In genomic region chr16:29673501-29673900, GRCh38 we compare ENCODE assay signal across 12 cellular contexts.
"Had no signal": no experiment of that assay in that cellular context is flagged by ENCODE, and none has a peak within 500 bp of the region (broad histone marks: within the 10 kb centered on the region; RNA-seq: fewer than 3 reads in every experiment).

No MANE protein-coding gene starts in this region.

- ATAC-seq: activated CD8-positive, alpha-beta memory T cell treated with anti-CD3 and anti-CD28 coated beads, Interleukin-2, amount 10 ng/mL, durations not matched to agents 7 days and 5 days had no signal

- H3K4me3 Mint-ChIP-seq: activated CD8-positive, alpha-beta memory T cell treated with anti-CD3 and anti-CD28 coated beads, Interleukin-2, amount 10 ng/mL, durations not matched to agents 7 days and 5 days; activated T-cell treated with anti-CD3 and anti-CD28 coated beads, Interleukin-2, amount 50 U/mL, for 24 hours; naive B cell; stimulated activated naive CD8-positive, alpha-beta T cell treated with anti-CD3 and anti-CD28 coated beads, Interleukin-15, Interleukin-2, amounts not matched to agents 100 ng/mL and 50 ng/mL, for 24 hours had no signal

- H3K9me3 ChIP-seq: ascending aorta, gastrocnemius medialis, ovary, upper lobe of right lung had no signal

- DNase-seq: activated CD8-positive, alpha-beta memory T cell treated with anti-CD3 and anti-CD28 coated beads, Interleukin-2, amount 10 ng/mL, durations not matched to agents 7 days and 5 days; activated gamma-delta T cell treated with Interleukin-2 at 50 U/mL for 16 hours; activated T-cell treated with anti-CD3 and anti-CD28 coated beads, Interleukin-2, amount 50 U/mL, for 24 hours; naive B cell; stimulated activated CD4-positive, alpha-beta T cell treated with anti-CD3 and anti-CD28 coated beads, Interleukin-12 subunit alpha, Interleukin-12 subunit beta, amount 100 ng/mL, for 4 hours; stimulated activated CD4-positive, alpha-beta T cell treated with anti-CD3 and anti-CD28 coated beads, Interleukin-2, amount 100 ng/mL, for 48 hours had no signal

- H3K4me3 ChIP-seq: ascending aorta, gastrocnemius medialis, ovary, SK-N-MC, upper lobe of right lung had no signal

- H3K27ac ChIP-seq: ascending aorta, gastrocnemius medialis, SK-N-MC, upper lobe of right lung had no signal

- H3K9me3 Mint-ChIP-seq: activated T-cell treated with anti-CD3 and anti-CD28 coated beads, Interleukin-2, amount 50 U/mL, for 24 hours; naive B cell; stimulated activated naive CD8-positive, alpha-beta T cell treated with anti-CD3 and anti-CD28 coated beads, Interleukin-15, Interleukin-2, amounts not matched to agents 100 ng/mL and 50 ng/mL, for 24 hours had no signal

- H3K27ac Mint-ChIP-seq: activated CD8-positive, alpha-beta memory T cell treated with anti-CD3 and anti-CD28 coated beads, Interleukin-2, amount 10 ng/mL, durations not matched to agents 7 days and 5 days; naive B cell; stimulated activated naive CD8-positive, alpha-beta T cell treated with anti-CD3 and anti-CD28 coated beads, Interleukin-15, Interleukin-2, amounts not matched to agents 100 ng/mL and 50 ng/mL, for 24 hours had no signal

- H3K4me1 ChIP-seq: ascending aorta, gastrocnemius medialis, upper lobe of right lung had no signal

- H3K27me3 Mint-ChIP-seq: activated CD8-positive, alpha-beta memory T cell treated with anti-CD3 and anti-CD28 coated beads, Interleukin-2, amount 10 ng/mL, durations not matched to agents 7 days and 5 days; activated T-cell treated with anti-CD3 and anti-CD28 coated beads, Interleukin-2, amount 50 U/mL, for 24 hours; naive B cell; stimulated activated naive CD8-positive, alpha-beta T cell treated with anti-CD3 and anti-CD28 coated beads, Interleukin-15, Interleukin-2, amounts not matched to agents 100 ng/mL and 50 ng/mL, for 24 hours had no signal

- H3K36me3 Mint-ChIP-seq: naive B cell had no signal

- H3K27me3 ChIP-seq: ascending aorta, gastrocnemius medialis, ovary, upper lobe of right lung had no signal

- H3K36me3 ChIP-seq: ascending aorta, gastrocnemius medialis, ovary, upper lobe of right lung had no signal
